19 cellular contexts compared by ENCODE assay signal in genomic region chr13:111549464-111549863, GRCh38.
"Had no signal": no experiment of that assay in that cellular context is flagged by ENCODE, and none has a peak within 500 bp of the region (broad histone marks: within the 10 kb centered on the region; RNA-seq: fewer than 3 reads in every experiment).

No MANE protein-coding gene starts in this region.

- H3K36me3 Mint-ChIP-seq: activated naive CD8-positive, alpha-beta T cell treated with anti-CD3 and anti-CD28 coated beads for 36 hours had no signal

- H3K4me1 Mint-ChIP-seq: activated naive CD8-positive, alpha-beta T cell treated with anti-CD3 and anti-CD28 coated beads for 36 hours; nephron progenitor cell had no signal

- H3K27me3 Mint-ChIP-seq: activated naive CD8-positive, alpha-beta T cell treated with anti-CD3 and anti-CD28 coated beads for 36 hours had no signal

- H3K4me3 Mint-ChIP-seq: activated naive CD8-positive, alpha-beta T cell treated with anti-CD3 and anti-CD28 coated beads for 36 hours; activated T-cell treated with anti-CD3 and anti-CD28 coated beads, Interleukin-2, amount 50 U/mL, for 4 hours; endodermal cell; nephron progenitor cell; WTC11 had no signal

- H3K9me3 Mint-ChIP-seq: activated naive CD8-positive, alpha-beta T cell treated with anti-CD3 and anti-CD28 coated beads for 36 hours; activated T-cell treated with anti-CD3 and anti-CD28 coated beads, Interleukin-2, amount 50 U/mL, for 4 hours had no signal

- DNase-seq: activated CD8-positive, alpha-beta memory T cell treated with anti-CD3 and anti-CD28 coated beads for 24 hours; activated CD8-positive, alpha-beta memory T cell treated with anti-CD3 and anti-CD28 coated beads, Interleukin-2, amount 50 U/mL, for 4 hours; activated naive CD4-positive, alpha-beta T cell treated with Interleukin-2 at 50 U/mL for 16 hours; activated naive CD8-positive, alpha-beta T cell treated with anti-CD3 and anti-CD28 coated beads for 36 hours; activated T-cell treated with anti-CD3 and anti-CD28 coated beads, Interleukin-2, amount 50 U/mL, for 4 hours; colonic mucosa; endodermal cell; kidney; left ventricle myocardium inferior; nephron progenitor cell; occipital lobe; retina; stimulated activated CD4-positive, alpha-beta T cell treated with anti-CD3 and anti-CD28 coated beads, Interleukin-4, amount 100 ng/mL, for 4 hours; stimulated activated naive CD8-positive, alpha-beta T cell treated with anti-CD3 and anti-CD28 coated beads, Interleukin-15, Interleukin-2, amounts not matched to agents 100 U/mL and 50 U/mL, for 24 hours; substantia nigra; T-helper 9 cell; thyroid gland had no signal

- H3K27ac Mint-ChIP-seq: activated naive CD8-positive, alpha-beta T cell treated with anti-CD3 and anti-CD28 coated beads for 36 hours; endodermal cell; nephron progenitor cell; WTC11 had no signal

- ATAC-seq: activated T-cell treated with anti-CD3 and anti-CD28 coated beads, Interleukin-2, amount 50 U/mL, for 4 hours; gastroesophageal sphincter; stimulated activated naive CD8-positive, alpha-beta T cell treated with anti-CD3 and anti-CD28 coated beads, Interleukin-15, Interleukin-2, amounts not matched to agents 100 U/mL and 50 U/mL, for 24 hours; WTC11 had no signal
